In the genomic region with DNA sequence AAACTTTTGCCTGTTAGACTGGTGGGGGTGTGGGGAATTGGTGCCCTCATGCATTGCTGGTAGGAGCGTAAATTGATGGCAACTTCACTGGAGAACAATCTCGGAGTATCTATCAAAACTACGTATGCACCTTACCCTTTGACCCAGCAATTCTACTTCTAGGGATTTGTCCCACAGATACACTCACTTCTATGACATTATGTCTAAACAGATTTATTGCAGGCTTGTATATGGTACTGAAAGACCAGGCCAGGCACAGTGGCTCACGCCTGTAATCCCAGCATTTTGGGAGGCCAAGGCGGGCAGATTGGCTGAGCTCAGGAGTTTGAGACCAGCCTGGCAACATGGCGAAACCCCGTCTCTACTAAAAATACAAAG, we compare ENCODE assay signal across 11 cellular contexts. TPM values are rescaled to one million over a fixed set of nuclear protein-coding genes. Genes with fewer than 3 reads are reported as not detected.
A peak's percentile ranks its signal among the peaks of the same experiment; 100 is the strongest.
DNase-seq lines count a peak whose midpoint lies in the region; ATAC-seq, FAIRE-seq and TF ChIP-seq lines count a peak whose summit lies in the region.
"Had no signal": no experiment of that assay in that cellular context is flagged by ENCODE, and none has a peak within 500 bp of the region (broad histone marks: within the 10 kb centered on the region; RNA-seq: fewer than 3 reads in every experiment).

No MANE protein-coding gene starts in this region.

- CTCF ChIA-PET in Calu3 (lab: Charles Lee), result interaction anchor here (0.6 to 2.2 kb wide), 4 partner anchors 10 to 20 kb away, joined by 3 to 8 read pairs (median 4); no protein-coding TSS in a partner anchor
- CTCF ChIA-PET in PC-9 (lab: Charles Lee), result interaction anchor here (0.6 kb wide), 1 partner anchor 10 kb away, joined by 13 read pairs; no protein-coding TSS in a partner anchor

- H3K79me2 ChIP-seq in PC-9 (ENCODE audit: low read depth) (no peaks in the 10 kb centered on the region; the same call in 1 of the 2 replicates), hepatocyte (no peaks in the 10 kb centered on the region)

- intact Hi-C loops in Calu3 (cut with micrococcal nuclease; ENCODE audit: unreplicated experiment) (loop anchor here (2.0 kb wide), 1 partner anchor 51 kb away; no protein-coding TSS in a partner anchor), PC-9 (cut with micrococcal nuclease; ENCODE audit: unreplicated experiment) (no loop called here), mucosa of descending colon (cut with DNase I, micrococcal nuclease) (no loop called here)

- H2AFZ ChIP-seq in PC-9, result no peak overlapping the region
- H2AFZ ChIP-seq in hepatocyte, result no peak overlapping the region

- 0 out of 2 replicates have a peak overlapping the region, but pooled peaks have one; percentile 13 for H3K4me2 ChIP-seq in PC-9
- no peak overlapping the region for H3K4me2 ChIP-seq in hepatocyte

- peaks cover 47% of the 10 kb centered on the region; the same call in 1 of the 2 replicates for H3F3A ChIP-seq in PC-9 (ENCODE audit: insufficient read depth, low read depth)

- peak overlapping the region; percentile 6 for H3K27ac Mint-ChIP-seq in Calu3 (ENCODE audit: unreplicated experiment)

- no peaks in the 10 kb centered on the region for H4K20me1 ChIP-seq in PC-9 (ENCODE audit: insufficient read depth)
- no peaks in the 10 kb centered on the region for H4K20me1 ChIP-seq in hepatocyte (ENCODE audit: insufficient read depth, poor library complexity, severe bottlenecking)

- H3K9me3 ChIP-seq in PC-9 (ENCODE audit: insufficient read depth, low read depth), result no peaks in the 10 kb centered on the region
- no peaks in the 10 kb centered on the region for H3K9me3 ChIP-seq in mucosa of descending colon
- H3K9me3 ChIP-seq in small intestine (ENCODE audit: control insufficient read depth, low read depth), result no peaks in the 10 kb centered on the region
- no peaks in the 10 kb centered on the region for H3K9me3 ChIP-seq in hepatocyte (ENCODE audit: low read depth)

- H3K27me3 Mint-ChIP-seq in Calu3 (ENCODE audit: unreplicated experiment), result no peaks in the 10 kb centered on the region
- H3K27me3 Mint-ChIP-seq: CD4-positive, CD25-positive, alpha-beta regulatory T cell had no signal

- H3K27ac ChIP-seq in PC-9 (peak overlapping the region; percentile 20; the same call in 1 of the 2 replicates), small intestine (ENCODE audit: low read depth in 1 of 2, low read length in 1 of 2) (peak overlapping the region; percentile 46 to 56), hepatocyte (no peak overlapping the region)

- 0 out of 2 replicates have a peak, but pooled peaks cover 7% of the 10 kb centered on the region for H3K36me3 ChIP-seq in PC-9 (ENCODE audit: low read depth)
- H3K36me3 ChIP-seq in mucosa of descending colon (ENCODE audit: low read depth), result no peaks in the 10 kb centered on the region
- no peaks in the 10 kb centered on the region for H3K36me3 ChIP-seq in small intestine (ENCODE audit: control insufficient read depth in 2 of 2, insufficient read depth in 2 of 2, low read length in 2 of 2)
- no peaks in the 10 kb centered on the region for H3K36me3 ChIP-seq in hepatocyte (replicated peaks; ENCODE audit: insufficient read depth, low read depth)

- BruUV-seq in Calu3 (replicated peaks; lab: Mats Ljungman, UMichigan) (no TSS peak), PC-9 (replicated peaks; lab: Mats Ljungman, UMichigan) (no TSS peak)

- no peak for FAIRE-seq in small intestine (lab: Jason Lieb, UNC)
- FAIRE-seq: GM18507 had no signal

- no peaks in the 10 kb centered on the region for H3K9me3 Mint-ChIP-seq in Calu3 (ENCODE audit: low read depth, unreplicated experiment)

- TF ChIP-seq CTCF in Calu3 (IDR thresholded peaks at IDR 0.05; ENCODE audit: unreplicated experiment) (no peak), PC-9 (conservative IDR thresholded peaks at IDR 0.05) (no peak), mucosa of descending colon (IDR thresholded peaks at IDR 0.05) (no peak), hepatocyte (IDR thresholded peaks at IDR 0.05; ENCODE audit: poor library complexity) (no peak)

- ATAC-seq in mucosa of descending colon (peak; percentile 47), HG02571 (IDR thresholded peaks at IDR 0.05; ENCODE audit: unreplicated experiment) (no peak)

- no peak overlapping the region for H3K4me3 ChIP-seq in PC-9
- no peak overlapping the region for H3K4me3 ChIP-seq in mucosa of descending colon
- H3K4me3 ChIP-seq in small intestine (ENCODE audit: low read depth in 1 of 2, low read length in 2 of 2), result no peak overlapping the region
- H3K4me3 ChIP-seq in hepatocyte, result no peak overlapping the region

- no peaks in the 10 kb centered on the region for H3K27me3 ChIP-seq in PC-9 (ENCODE audit: insufficient read depth, low read depth)
- no peaks in the 10 kb centered on the region for H3K27me3 ChIP-seq in small intestine (ENCODE audit: control insufficient read depth in 2 of 2, insufficient read depth in 2 of 2, low read length in 2 of 2)
- H3K27me3 ChIP-seq in hepatocyte, result no peaks in the 10 kb centered on the region

- H3K36me3 Mint-ChIP-seq in Calu3 (ENCODE audit: insufficient read depth, unreplicated experiment), result peaks cover 31% of the 10 kb centered on the region

- POLR2A ChIA-PET in PC-9 (lab: Charles Lee; ENCODE audit: unreplicated experiment), result no interaction called here

- H3K4me3 Mint-ChIP-seq in Calu3 (ENCODE audit: low read depth, unreplicated experiment), result no peak overlapping the region
- H3K4me3 Mint-ChIP-seq: CD4-positive, CD25-positive, alpha-beta regulatory T cell had no signal

- 41 to 80% (median 56%) methylated on average over 7 of the region's 7 CpGs for WGBS in small intestine, 3 donors
- 94% methylated on average over 7 of the region's 7 CpGs for WGBS in hepatocyte (ENCODE audit: low lambda C conversion rate, missing lambda C conversion rate)

- peaks cover 34% of the 10 kb centered on the region for H3K4me1 ChIP-seq in PC-9 (replicated peaks; ENCODE audit: insufficient read depth)
- H3K4me1 ChIP-seq in mucosa of descending colon (ENCODE audit: low read depth), result no peaks in the 10 kb centered on the region
- H3K4me1 ChIP-seq in small intestine (ENCODE audit: control insufficient read depth in 2 of 2, insufficient read depth in 1 of 2, low read depth in 1 of 2, low read length in 1 of 2), result peaks cover 0 to 2% of the 10 kb centered on the region in 2 donors
- peaks cover 21% of the 10 kb centered on the region for H3K4me1 ChIP-seq in hepatocyte (ENCODE audit: insufficient read depth)

- DNase-seq in Calu3 (no peak), PC-9 (no peak), mucosa of descending colon (no peak), small intestine (peak; percentile 63), NCI-H345 treated with DMSO at 0.1 percent for 48 hours (lab: John Stamatoyannopoulos, UW; ENCODE audit: unreplicated experiment) (no peak), hepatocyte (ENCODE audit: low spot score) (no peak)
- DNase-seq: CD4-positive, CD25-positive, alpha-beta regulatory T cell; DMS 273 treated with DMSO at 0.1 percent for 48 hours; HCEC 1CT had no signal

- no peaks in the 10 kb centered on the region for H3K9me2 ChIP-seq in PC-9 (ENCODE audit: insufficient read depth)
- no peaks in the 10 kb centered on the region for H3K9me2 ChIP-seq in hepatocyte (replicated peaks; ENCODE audit: insufficient read depth)

- H3K4me1 Mint-ChIP-seq in Calu3 (ENCODE audit: low read depth, unreplicated experiment), result peaks cover 36% of the 10 kb centered on the region

RNA-seq across cellular contexts. Expression of a gene that starts 30.3 kb away (rescaled TPM):
- total RNA-seq in Calu3 (2022), result 23.4 and 24.4 TPM in 2 replicates
- total RNA-seq in PC-9 (2021), result 23.7 and 24.4 TPM in 2 replicates
- total RNA-seq in mucosa of descending colon, result 10 to 100 TPM; 12.4 to 18.9 (median 18.2) TPM
- 10 to 100 TPM; 15.9 to 29.4 (median 19.5) TPM for polyA plus RNA-seq in small intestine
- total RNA-seq in hepatocyte, result 16.4 and 20.8 TPM in 2 replicates
- polyA plus RNA-seq in hepatocyte, result 17.8 and 21.1 TPM in 2 replicates

RNA-seq across cellular contexts. Expression of a gene that starts 58.4 kb away (rescaled TPM):
- total RNA-seq in Calu3 (2022), result 10.7 and 13.6 TPM in 2 replicates
- total RNA-seq in PC-9 (2021), result 17.9 and 19.7 TPM in 2 replicates
- total RNA-seq in mucosa of descending colon, result 10 to 100 TPM in 1 of 3 donors, 1 to 10 TPM in 2; 7.3 to 10.8 (median 7.4) TPM
- 10 to 100 TPM; 39.5 to 78.1 (median 74.0) TPM for polyA plus RNA-seq in small intestine
- 17.8 and 18.8 TPM in 2 replicates for total RNA-seq in hepatocyte
- polyA plus RNA-seq in hepatocyte, result 7.8 and 10.6 TPM in 2 replicates
